ENCODE assay signal across 1 cellular context in the genomic region with DNA sequence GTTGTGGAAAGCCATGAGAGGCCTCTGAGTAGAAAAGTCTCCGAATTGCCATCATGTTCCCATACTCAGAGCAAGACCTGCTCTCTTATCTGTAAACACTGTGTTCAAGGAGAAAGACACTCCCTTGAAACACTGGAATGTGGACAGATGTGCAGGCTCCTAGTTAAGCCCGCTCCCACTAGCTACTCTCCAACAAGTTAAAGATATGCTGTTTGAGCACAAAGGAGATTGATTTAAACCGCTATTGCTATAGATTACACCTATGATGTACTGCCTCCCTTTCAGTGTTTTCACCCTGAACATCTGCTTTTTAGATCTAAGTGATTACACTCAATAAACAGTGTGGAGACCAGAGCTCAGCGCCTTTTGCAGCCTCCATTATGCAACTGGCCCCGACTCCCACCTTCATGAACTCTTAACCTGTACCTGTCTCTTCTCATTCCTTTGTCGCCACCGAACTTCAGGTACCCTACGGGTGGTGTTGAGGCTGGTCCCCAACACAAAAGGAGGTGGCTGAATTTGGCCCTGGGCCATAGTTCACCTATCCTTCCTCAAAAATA.
A peak's percentile ranks its signal among the peaks of the same experiment; 100 is the strongest.
TF ChIP-seq lines count a peak whose summit lies in the region.

No MANE protein-coding gene starts in this region.

TF ChIP-seq in HepG2, 621 proteins besides CTCF, POLR2A, EP300 and RAD21 (continued from another document and continues in another):
- TF ChIP-seq, protein P1, sequence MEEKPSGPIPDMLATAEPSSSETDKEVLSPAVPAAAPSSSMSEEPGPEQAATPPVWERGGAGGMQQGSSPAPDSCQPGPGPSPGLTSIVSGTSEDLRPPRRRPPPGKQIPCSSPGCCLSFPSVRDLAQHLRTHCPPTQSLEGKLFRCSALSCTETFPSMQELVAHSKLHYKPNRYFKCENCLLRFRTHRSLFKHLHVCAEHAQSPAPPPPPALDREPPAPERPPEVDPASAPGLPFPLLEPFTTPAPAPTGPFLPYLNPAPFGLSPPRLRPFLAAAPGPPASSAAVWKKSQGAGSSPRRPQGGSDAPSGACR (CRISPR knock-in tag; IDR thresholded peaks at IDR 0.05) = no peak
- TF ChIP-seq ZNF839 (CRISPR knock-in tag; IDR thresholded peaks at IDR 0.05; ENCODE audit: borderline replicate concordance) (no peak), KAT2B (IDR thresholded peaks at IDR 0.05; ENCODE audit: borderline replicate concordance, low read depth, low read length) (no peak), SNAI1 (CRISPR knock-in tag; IDR thresholded peaks at IDR 0.05; ENCODE audit: borderline replicate concordance) (no peak), SIX1 (CRISPR knock-in tag; IDR thresholded peaks at IDR 0.05; ENCODE audit: borderline replicate concordance) (no peak), ZNF782 (CRISPR knock-in tag; IDR thresholded peaks at IDR 0.05; ENCODE audit: borderline replicate concordance) (no peak), ZKSCAN1 (IDR thresholded peaks at IDR 0.05; ENCODE audit: low read length) (no peak), GATAD2A (CRISPR knock-in tag; IDR thresholded peaks at IDR 0.05) (peak; percentile 35; the same call in 1 of the 2 replicates), ZNF615 (CRISPR knock-in tag; IDR thresholded peaks at IDR 0.05; ENCODE audit: borderline replicate concordance) (no peak), ADNP (CRISPR knock-in tag; IDR thresholded peaks at IDR 0.05) (no peak), ISX (CRISPR knock-in tag; conservative IDR thresholded peaks at IDR 0.05) (no peak), AHR (CRISPR knock-in tag; IDR thresholded peaks at IDR 0.05) (no peak)
- TF ChIP-seq, protein P2, sequence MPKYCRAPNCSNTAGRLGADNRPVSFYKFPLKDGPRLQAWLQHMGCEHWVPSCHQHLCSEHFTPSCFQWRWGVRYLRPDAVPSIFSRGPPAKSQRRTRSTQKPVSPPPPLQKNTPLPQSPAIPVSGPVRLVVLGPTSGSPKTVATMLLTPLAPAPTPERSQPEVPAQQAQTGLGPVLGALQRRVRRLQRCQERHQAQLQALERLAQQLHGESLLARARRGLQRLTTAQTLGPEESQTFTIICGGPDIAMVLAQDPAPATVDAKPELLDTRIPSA (CRISPR knock-in tag; IDR thresholded peaks at IDR 0.05; ENCODE audit: borderline replicate concordance) = no peak
- TF ChIP-seq, protein P3, sequence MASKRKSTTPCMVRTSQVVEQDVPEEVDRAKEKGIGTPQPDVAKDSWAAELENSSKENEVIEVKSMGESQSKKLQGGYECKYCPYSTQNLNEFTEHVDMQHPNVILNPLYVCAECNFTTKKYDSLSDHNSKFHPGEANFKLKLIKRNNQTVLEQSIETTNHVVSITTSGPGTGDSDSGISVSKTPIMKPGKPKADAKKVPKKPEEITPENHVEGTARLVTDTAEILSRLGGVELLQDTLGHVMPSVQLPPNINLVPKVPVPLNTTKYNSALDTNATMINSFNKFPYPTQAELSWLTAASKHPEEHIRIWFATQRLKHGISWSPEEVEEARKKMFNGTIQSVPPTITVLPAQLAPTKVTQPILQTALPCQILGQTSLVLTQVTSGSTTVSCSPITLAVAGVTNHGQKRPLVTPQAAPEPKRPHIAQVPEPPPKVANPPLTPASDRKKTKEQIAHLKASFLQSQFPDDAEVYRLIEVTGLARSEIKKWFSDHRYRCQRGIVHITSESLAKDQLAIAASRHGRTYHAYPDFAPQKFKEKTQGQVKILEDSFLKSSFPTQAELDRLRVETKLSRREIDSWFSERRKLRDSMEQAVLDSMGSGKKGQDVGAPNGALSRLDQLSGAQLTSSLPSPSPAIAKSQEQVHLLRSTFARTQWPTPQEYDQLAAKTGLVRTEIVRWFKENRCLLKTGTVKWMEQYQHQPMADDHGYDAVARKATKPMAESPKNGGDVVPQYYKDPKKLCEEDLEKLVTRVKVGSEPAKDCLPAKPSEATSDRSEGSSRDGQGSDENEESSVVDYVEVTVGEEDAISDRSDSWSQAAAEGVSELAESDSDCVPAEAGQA (IDR thresholded peaks at IDR 0.05; ENCODE audit: low read depth) = no peak
- TF ChIP-seq, protein P3 (CRISPR knock-in tag; IDR thresholded peaks at IDR 0.05; ENCODE audit: borderline replicate concordance) = no peak
- TF ChIP-seq, protein P4, sequence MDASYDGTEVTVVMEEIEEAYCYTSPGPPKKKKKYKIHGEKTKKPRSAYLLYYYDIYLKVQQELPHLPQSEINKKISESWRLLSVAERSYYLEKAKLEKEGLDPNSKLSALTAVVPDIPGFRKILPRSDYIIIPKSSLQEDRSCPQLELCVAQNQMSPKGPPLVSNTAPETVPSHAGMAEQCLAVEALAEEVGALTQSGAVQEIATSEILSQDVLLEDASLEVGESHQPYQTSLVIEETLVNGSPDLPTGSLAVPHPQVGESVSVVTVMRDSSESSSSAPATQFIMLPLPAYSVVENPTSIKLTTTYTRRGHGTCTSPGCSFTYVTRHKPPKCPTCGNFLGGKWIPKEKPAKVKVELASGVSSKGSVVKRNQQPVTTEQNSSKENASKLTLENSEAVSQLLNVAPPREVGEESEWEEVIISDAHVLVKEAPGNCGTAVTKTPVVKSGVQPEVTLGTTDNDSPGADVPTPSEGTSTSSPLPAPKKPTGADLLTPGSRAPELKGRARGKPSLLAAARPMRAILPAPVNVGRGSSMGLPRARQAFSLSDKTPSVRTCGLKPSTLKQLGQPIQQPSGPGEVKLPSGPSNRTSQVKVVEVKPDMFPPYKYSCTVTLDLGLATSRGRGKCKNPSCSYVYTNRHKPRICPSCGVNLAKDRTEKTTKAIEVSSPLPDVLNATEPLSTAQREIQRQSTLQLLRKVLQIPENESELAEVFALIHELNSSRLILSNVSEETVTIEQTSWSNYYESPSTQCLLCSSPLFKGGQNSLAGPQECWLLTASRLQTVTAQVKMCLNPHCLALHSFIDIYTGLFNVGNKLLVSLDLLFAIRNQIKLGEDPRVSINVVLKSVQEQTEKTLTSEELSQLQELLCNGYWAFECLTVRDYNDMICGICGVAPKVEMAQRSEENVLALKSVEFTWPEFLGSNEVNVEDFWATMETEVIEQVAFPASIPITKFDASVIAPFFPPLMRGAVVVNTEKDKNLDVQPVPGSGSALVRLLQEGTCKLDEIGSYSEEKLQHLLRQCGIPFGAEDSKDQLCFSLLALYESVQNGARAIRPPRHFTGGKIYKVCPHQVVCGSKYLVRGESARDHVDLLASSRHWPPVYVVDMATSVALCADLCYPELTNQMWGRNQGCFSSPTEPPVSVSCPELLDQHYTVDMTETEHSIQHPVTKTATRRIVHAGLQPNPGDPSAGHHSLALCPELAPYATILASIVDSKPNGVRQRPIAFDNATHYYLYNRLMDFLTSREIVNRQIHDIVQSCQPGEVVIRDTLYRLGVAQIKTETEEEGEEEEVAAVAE (CRISPR knock-in tag; IDR thresholded peaks at IDR 0.05; ENCODE audit: borderline replicate concordance) = no peak
- TF ChIP-seq, protein P5, sequence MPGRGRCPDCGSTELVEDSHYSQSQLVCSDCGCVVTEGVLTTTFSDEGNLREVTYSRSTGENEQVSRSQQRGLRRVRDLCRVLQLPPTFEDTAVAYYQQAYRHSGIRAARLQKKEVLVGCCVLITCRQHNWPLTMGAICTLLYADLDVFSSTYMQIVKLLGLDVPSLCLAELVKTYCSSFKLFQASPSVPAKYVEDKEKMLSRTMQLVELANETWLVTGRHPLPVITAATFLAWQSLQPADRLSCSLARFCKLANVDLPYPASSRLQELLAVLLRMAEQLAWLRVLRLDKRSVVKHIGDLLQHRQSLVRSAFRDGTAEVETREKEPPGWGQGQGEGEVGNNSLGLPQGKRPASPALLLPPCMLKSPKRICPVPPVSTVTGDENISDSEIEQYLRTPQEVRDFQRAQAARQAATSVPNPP (CRISPR knock-in tag; IDR thresholded peaks at IDR 0.05) = no peak
- TF ChIP-seq, protein P6, sequence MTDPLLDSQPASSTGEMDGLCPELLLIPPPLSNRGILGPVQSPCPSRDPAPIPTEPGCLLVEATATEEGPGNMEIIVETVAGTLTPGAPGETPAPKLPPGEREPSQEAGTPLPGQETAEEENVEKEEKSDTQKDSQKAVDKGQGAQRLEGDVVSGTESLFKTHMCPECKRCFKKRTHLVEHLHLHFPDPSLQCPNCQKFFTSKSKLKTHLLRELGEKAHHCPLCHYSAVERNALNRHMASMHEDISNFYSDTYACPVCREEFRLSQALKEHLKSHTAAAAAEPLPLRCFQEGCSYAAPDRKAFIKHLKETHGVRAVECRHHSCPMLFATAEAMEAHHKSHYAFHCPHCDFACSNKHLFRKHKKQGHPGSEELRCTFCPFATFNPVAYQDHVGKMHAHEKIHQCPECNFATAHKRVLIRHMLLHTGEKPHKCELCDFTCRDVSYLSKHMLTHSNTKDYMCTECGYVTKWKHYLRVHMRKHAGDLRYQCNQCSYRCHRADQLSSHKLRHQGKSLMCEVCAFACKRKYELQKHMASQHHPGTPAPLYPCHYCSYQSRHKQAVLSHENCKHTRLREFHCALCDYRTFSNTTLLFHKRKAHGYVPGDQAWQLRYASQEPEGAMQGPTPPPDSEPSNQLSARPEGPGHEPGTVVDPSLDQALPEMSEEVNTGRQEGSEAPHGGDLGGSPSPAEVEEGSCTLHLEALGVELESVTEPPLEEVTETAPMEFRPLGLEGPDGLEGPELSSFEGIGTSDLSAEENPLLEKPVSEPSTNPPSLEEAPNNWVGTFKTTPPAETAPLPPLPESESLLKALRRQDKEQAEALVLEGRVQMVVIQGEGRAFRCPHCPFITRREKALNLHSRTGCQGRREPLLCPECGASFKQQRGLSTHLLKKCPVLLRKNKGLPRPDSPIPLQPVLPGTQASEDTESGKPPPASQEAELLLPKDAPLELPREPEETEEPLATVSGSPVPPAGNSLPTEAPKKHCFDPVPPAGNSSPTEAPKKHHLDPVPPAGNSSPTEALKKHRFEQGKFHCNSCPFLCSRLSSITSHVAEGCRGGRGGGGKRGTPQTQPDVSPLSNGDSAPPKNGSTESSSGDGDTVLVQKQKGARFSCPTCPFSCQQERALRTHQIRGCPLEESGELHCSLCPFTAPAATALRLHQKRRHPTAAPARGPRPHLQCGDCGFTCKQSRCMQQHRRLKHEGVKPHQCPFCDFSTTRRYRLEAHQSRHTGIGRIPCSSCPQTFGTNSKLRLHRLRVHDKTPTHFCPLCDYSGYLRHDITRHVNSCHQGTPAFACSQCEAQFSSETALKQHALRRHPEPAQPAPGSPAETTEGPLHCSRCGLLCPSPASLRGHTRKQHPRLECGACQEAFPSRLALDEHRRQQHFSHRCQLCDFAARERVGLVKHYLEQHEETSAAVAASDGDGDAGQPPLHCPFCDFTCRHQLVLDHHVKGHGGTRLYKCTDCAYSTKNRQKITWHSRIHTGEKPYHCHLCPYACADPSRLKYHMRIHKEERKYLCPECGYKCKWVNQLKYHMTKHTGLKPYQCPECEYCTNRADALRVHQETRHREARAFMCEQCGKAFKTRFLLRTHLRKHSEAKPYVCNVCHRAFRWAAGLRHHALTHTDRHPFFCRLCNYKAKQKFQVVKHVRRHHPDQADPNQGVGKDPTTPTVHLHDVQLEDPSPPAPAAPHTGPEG (CRISPR knock-in tag; IDR thresholded peaks at IDR 0.05) = no peak
- TF ChIP-seq, protein P7, sequence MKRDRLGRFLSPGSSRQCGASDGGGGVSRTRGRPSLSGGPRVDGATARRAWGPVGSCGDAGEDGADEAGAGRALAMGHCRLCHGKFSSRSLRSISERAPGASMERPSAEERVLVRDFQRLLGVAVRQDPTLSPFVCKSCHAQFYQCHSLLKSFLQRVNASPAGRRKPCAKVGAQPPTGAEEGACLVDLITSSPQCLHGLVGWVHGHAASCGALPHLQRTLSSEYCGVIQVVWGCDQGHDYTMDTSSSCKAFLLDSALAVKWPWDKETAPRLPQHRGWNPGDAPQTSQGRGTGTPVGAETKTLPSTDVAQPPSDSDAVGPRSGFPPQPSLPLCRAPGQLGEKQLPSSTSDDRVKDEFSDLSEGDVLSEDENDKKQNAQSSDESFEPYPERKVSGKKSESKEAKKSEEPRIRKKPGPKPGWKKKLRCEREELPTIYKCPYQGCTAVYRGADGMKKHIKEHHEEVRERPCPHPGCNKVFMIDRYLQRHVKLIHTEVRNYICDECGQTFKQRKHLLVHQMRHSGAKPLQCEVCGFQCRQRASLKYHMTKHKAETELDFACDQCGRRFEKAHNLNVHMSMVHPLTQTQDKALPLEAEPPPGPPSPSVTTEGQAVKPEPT (CRISPR knock-in tag; IDR thresholded peaks at IDR 0.05; ENCODE audit: low read depth) = no peak
- TF ChIP-seq, protein P8, sequence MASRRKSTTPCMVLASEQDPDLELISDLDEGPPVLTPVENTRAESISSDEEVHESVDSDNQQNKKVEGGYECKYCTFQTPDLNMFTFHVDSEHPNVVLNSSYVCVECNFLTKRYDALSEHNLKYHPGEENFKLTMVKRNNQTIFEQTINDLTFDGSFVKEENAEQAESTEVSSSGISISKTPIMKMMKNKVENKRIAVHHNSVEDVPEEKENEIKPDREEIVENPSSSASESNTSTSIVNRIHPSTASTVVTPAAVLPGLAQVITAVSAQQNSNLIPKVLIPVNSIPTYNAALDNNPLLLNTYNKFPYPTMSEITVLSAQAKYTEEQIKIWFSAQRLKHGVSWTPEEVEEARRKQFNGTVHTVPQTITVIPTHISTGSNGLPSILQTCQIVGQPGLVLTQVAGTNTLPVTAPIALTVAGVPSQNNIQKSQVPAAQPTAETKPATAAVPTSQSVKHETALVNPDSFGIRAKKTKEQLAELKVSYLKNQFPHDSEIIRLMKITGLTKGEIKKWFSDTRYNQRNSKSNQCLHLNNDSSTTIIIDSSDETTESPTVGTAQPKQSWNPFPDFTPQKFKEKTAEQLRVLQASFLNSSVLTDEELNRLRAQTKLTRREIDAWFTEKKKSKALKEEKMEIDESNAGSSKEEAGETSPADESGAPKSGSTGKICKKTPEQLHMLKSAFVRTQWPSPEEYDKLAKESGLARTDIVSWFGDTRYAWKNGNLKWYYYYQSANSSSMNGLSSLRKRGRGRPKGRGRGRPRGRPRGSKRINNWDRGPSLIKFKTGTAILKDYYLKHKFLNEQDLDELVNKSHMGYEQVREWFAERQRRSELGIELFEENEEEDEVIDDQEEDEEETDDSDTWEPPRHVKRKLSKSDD (CRISPR knock-in tag; IDR thresholded peaks at IDR 0.05; ENCODE audit: low read depth) = no peak
- TF ChIP-seq, protein P9, sequence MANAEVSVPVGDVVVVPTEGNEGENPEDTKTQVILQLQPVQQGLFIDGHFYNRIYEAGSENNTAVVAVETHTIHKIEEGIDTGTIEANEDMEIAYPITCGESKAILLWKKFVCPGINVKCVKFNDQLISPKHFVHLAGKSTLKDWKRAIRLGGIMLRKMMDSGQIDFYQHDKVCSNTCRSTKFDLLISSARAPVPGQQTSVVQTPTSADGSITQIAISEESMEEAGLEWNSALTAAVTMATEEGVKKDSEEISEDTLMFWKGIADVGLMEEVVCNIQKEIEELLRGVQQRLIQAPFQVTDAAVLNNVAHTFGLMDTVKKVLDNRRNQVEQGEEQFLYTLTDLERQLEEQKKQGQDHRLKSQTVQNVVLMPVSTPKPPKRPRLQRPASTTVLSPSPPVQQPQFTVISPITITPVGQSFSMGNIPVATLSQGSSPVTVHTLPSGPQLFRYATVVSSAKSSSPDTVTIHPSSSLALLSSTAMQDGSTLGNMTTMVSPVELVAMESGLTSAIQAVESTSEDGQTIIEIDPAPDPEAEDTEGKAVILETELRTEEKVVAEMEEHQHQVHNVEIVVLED (CRISPR knock-in tag; IDR thresholded peaks at IDR 0.05; ENCODE audit: borderline replicate concordance) = no peak
